In genomic region chr10:27099448-27099847, GRCh38 we compare ENCODE assay signal across 2 cellular contexts.
TF ChIP-seq lines count a peak whose summit lies in the region.

No MANE protein-coding gene starts in this region.

TF ChIP-seq in SK-N-SH, 30 proteins besides CTCF, POLR2A, EP300 and RAD21:
- TF ChIP-seq REST (IDR thresholded peaks at IDR 0.05; ENCODE audit: low read depth, low read length): no peak
- TF ChIP-seq MEF2A (IDR thresholded peaks at IDR 0.05; ENCODE audit: borderline replicate concordance, low read depth): no peak
- TF ChIP-seq YY1 (IDR thresholded peaks at IDR 0.05; ENCODE audit: low read depth): no peak
- TF ChIP-seq TEAD4 (IDR thresholded peaks at IDR 0.05; ENCODE audit: borderline replicate concordance, insufficient read depth): no peak
- no peak for TF ChIP-seq EZH2phosphoT487 (IDR thresholded peaks at IDR 0.05; ENCODE audit: borderline replicate concordance, low read depth)
- no peak for TF ChIP-seq NFIC (IDR thresholded peaks at IDR 0.05; ENCODE audit: borderline replicate concordance)
- TF ChIP-seq POLR2AphosphoS5 (IDR thresholded peaks at IDR 0.05; ENCODE audit: low read depth, low read length): no peak
- no peak for TF ChIP-seq USF1 (IDR thresholded peaks at IDR 0.05; ENCODE audit: borderline replicate concordance, low read depth)
- TF ChIP-seq SIN3A (IDR thresholded peaks at IDR 0.05; ENCODE audit: borderline replicate concordance, low read depth, low read length): no peak
- TF ChIP-seq TCF12 (IDR thresholded peaks at IDR 0.05): no peak
- no peak for TF ChIP-seq JUND (IDR thresholded peaks at IDR 0.05)
- no peak for TF ChIP-seq RFX5 (IDR thresholded peaks at IDR 0.05; ENCODE audit: low read length)
- TF ChIP-seq RCOR1 (IDR thresholded peaks at IDR 0.05; ENCODE audit: low read length): no peak
- no peak for TF ChIP-seq USF2 (IDR thresholded peaks at IDR 0.05; ENCODE audit: borderline replicate concordance, low read depth, low read length)
- TF ChIP-seq IRF3 (IDR thresholded peaks at IDR 0.05; ENCODE audit: low read depth, low read length): no peak
- TF ChIP-seq NRF1 (IDR thresholded peaks at IDR 0.05; ENCODE audit: low read depth, low read length): no peak
- TF ChIP-seq GABPA (IDR thresholded peaks at IDR 0.05; ENCODE audit: low read depth): no peak
- no peak for TF ChIP-seq MXI1 (IDR thresholded peaks at IDR 0.05; ENCODE audit: low read depth, low read length)
- no peak for TF ChIP-seq FOSL2 (IDR thresholded peaks at IDR 0.05; ENCODE audit: borderline replicate concordance, low read depth)
- TF ChIP-seq RXRA (IDR thresholded peaks at IDR 0.05; ENCODE audit: borderline replicate concordance, low read depth): no peak

TF ChIP-seq in SK-N-SH treated with all-trans-retinoic acid at 6 μM for 48 hours, 23 proteins besides CTCF, POLR2A, EP300 and RAD21 (continued from another document):
- TF ChIP-seq POU6F1 (CRISPR knock-in tag; IDR thresholded peaks at IDR 0.05; ENCODE audit: borderline replicate concordance, low read depth) (no peak), ISL1 (CRISPR knock-in tag; IDR thresholded peaks at IDR 0.05) (no peak), ZFP3 (CRISPR knock-in tag; IDR thresholded peaks at IDR 0.05) (no peak), ZC3H10 (CRISPR knock-in tag; IDR thresholded peaks at IDR 0.05) (no peak), ZNF565 (CRISPR knock-in tag; conservative IDR thresholded peaks at IDR 0.05; ENCODE audit: low read depth) (no peak), ZNF8 (CRISPR knock-in tag; IDR thresholded peaks at IDR 0.05) (no peak), GLIS3 (CRISPR knock-in tag; IDR thresholded peaks at IDR 0.05) (no peak), TOX (CRISPR knock-in tag; IDR thresholded peaks at IDR 0.05; ENCODE audit: borderline replicate concordance) (no peak), CSRNP3 (CRISPR knock-in tag; IDR thresholded peaks at IDR 0.05) (no peak), TCF4 (CRISPR knock-in tag; IDR thresholded peaks at IDR 0.05; ENCODE audit: borderline replicate concordance) (no peak), ARNTL (CRISPR knock-in tag; IDR thresholded peaks at IDR 0.05; ENCODE audit: borderline replicate concordance, low read depth) (no peak), OSR1 (CRISPR knock-in tag; IDR thresholded peaks at IDR 0.05) (no peak), PATZ1 (CRISPR knock-in tag; IDR thresholded peaks at IDR 0.05; ENCODE audit: borderline replicate concordance) (no peak), CSDC2 (CRISPR knock-in tag; IDR thresholded peaks at IDR 0.05) (no peak), ZFP30 (CRISPR knock-in tag; IDR thresholded peaks at IDR 0.05) (no peak)
